In genomic region chr16:81752225-81752875, GRCh38 we compare ENCODE assay signal across 8 cellular contexts. TPM values are rescaled to one million over a fixed set of nuclear protein-coding genes. Genes with fewer than 3 reads are reported as not detected.
DNase-seq lines count a peak whose midpoint lies in the region; ATAC-seq and TF ChIP-seq lines count a peak whose summit lies in the region.

No MANE protein-coding gene starts in this region.

- POLR2A ChIA-PET in activated CD4-positive, alpha-beta T cell treated with anti-CD3 and anti-CD28 coated beads, Interleukin-2, amount 10 ng/mL, durations not matched to agents 7 days and 5 days (lab: Charles Lee): no interaction called here
- POLR2A ChIA-PET in Panc1 (lab: Charles Lee): no interaction called here
- POLR2A ChIA-PET in activated CD4-positive, alpha-beta T cell treated with anti-CD3 and anti-CD28 coated beads for 36 hours (lab: Charles Lee): no interaction called here

- DNase-seq in activated CD4-positive, alpha-beta T cell treated with anti-CD3 and anti-CD28 coated beads, Interleukin-2, amount 10 ng/mL, durations not matched to agents 7 days and 5 days: no peak
- no peak for DNase-seq in activated CD4-positive, alpha-beta T cell treated with anti-CD3 and anti-CD28 coated beads for 1 hour
- no peak for DNase-seq in Panc1 (ENCODE audit: low read depth, low spot score)
- DNase-seq in left ventricle myocardium superior: peak; percentile 68
- peak; percentile 70 to 79 for DNase-seq in tibial artery
- no peak for DNase-seq in HuH-7.5 (ENCODE audit: low spot score)
- DNase-seq in activated CD4-positive, alpha-beta T cell treated with anti-CD3 and anti-CD28 coated beads for 36 hours: no peak

- no peak overlapping the region for H3K27ac ChIP-seq in Panc1 (ENCODE audit: low read length)
- no peak overlapping the region for H3K27ac ChIP-seq in tibial artery

- no TSS peak for BruUV-seq in Panc1 (replicated peaks; lab: Mats Ljungman, UMichigan)

- H3K36me3 ChIP-seq in Panc1 (ENCODE audit: control insufficient read depth, insufficient read depth, low read length) (no peaks in the 10 kb centered on the region), tibial artery (no peaks in the 10 kb centered on the region)

- H3K27ac Mint-ChIP-seq in activated CD4-positive, alpha-beta T cell treated with anti-CD3 and anti-CD28 coated beads, Interleukin-2, amount 10 ng/mL, durations not matched to agents 7 days and 5 days: peak overlapping the region; percentile 2
- no peak overlapping the region for H3K27ac Mint-ChIP-seq in activated CD4-positive, alpha-beta T cell treated with anti-CD3 and anti-CD28 coated beads for 36 hours

- H3K27me3 Mint-ChIP-seq in activated CD4-positive, alpha-beta T cell treated with anti-CD3 and anti-CD28 coated beads, Interleukin-2, amount 10 ng/mL, durations not matched to agents 7 days and 5 days: peaks cover 7% of the 10 kb centered on the region
- H3K27me3 Mint-ChIP-seq in activated CD4-positive, alpha-beta T cell treated with anti-CD3 and anti-CD28 coated beads for 36 hours: peaks cover 3% of the 10 kb centered on the region

- peaks cover 25% of the 10 kb centered on the region for H3K4me1 Mint-ChIP-seq in activated CD4-positive, alpha-beta T cell treated with anti-CD3 and anti-CD28 coated beads, Interleukin-2, amount 10 ng/mL, durations not matched to agents 7 days and 5 days
- peaks cover 9% of the 10 kb centered on the region for H3K4me1 Mint-ChIP-seq in activated CD4-positive, alpha-beta T cell treated with anti-CD3 and anti-CD28 coated beads for 36 hours

- in situ Hi-C loops in Panc1 (cut with HindIII; ENCODE audit: low pct_unique_long_range_greater_than_20kb, low sequenced_read_pairs): no loop called here

- H3K9me3 Mint-ChIP-seq in activated CD4-positive, alpha-beta T cell treated with anti-CD3 and anti-CD28 coated beads, Interleukin-2, amount 10 ng/mL, durations not matched to agents 7 days and 5 days: no peaks in the 10 kb centered on the region
- no peaks in the 10 kb centered on the region for H3K9me3 Mint-ChIP-seq in activated CD4-positive, alpha-beta T cell treated with anti-CD3 and anti-CD28 coated beads for 36 hours (ENCODE audit: low read depth)

- no peak overlapping the region for H3K4me3 Mint-ChIP-seq in activated CD4-positive, alpha-beta T cell treated with anti-CD3 and anti-CD28 coated beads, Interleukin-2, amount 10 ng/mL, durations not matched to agents 7 days and 5 days
- H3K4me3 Mint-ChIP-seq in activated CD4-positive, alpha-beta T cell treated with anti-CD3 and anti-CD28 coated beads for 36 hours: no peak overlapping the region

- H3K27me3 ChIP-seq in Panc1 (ENCODE audit: control insufficient read depth, insufficient read depth, low read length): no peaks in the 10 kb centered on the region
- peaks cover 0 to 7% of the 10 kb centered on the region in 2 donors for H3K27me3 ChIP-seq in tibial artery

- TF ChIP-seq CTCF in Panc1 (IDR thresholded peaks at IDR 0.05) (no peak), tibial artery (IDR thresholded peaks at IDR 0.05) (no peak)

- H3K9me3 ChIP-seq in Panc1 (ENCODE audit: control insufficient read depth, insufficient read depth, low read depth, low read length): no peaks in the 10 kb centered on the region
- H3K9me3 ChIP-seq in tibial artery: no peaks in the 10 kb centered on the region

- CTCF ChIA-PET in activated CD4-positive, alpha-beta T cell treated with anti-CD3 and anti-CD28 coated beads, Interleukin-2, amount 10 ng/mL, durations not matched to agents 7 days and 5 days (lab: Charles Lee): interaction anchor here (0.7 to 1.4 kb wide), 5 partner anchors 8 to 22 kb away, joined by 3 to 5 read pairs (median 4); no protein-coding TSS in a partner anchor
- CTCF ChIA-PET in Panc1 (lab: Charles Lee): interaction anchor here (0.6 kb wide), 1 partner anchor 15 kb away, joined by 3 read pairs; no protein-coding TSS in a partner anchor
- CTCF ChIA-PET in activated CD4-positive, alpha-beta T cell treated with anti-CD3 and anti-CD28 coated beads for 36 hours (lab: Charles Lee): interaction anchor here (0.6 to 1.0 kb wide), 4 partner anchors 15 to 890 kb away, joined by 3 to 5 read pairs (median 3); no protein-coding TSS in a partner anchor

- H3K4me3 ChIP-seq in Panc1 (ENCODE audit: low read depth in 2 of 2, low read length in 2 of 2) (no peak overlapping the region), tibial artery (no peak overlapping the region)

- no peaks in the 10 kb centered on the region for H3K4me1 ChIP-seq in Panc1 (ENCODE audit: control insufficient read depth, insufficient read depth, low read length)
- H3K4me1 ChIP-seq in tibial artery: no peaks in the 10 kb centered on the region

- ATAC-seq in HG02973 (IDR thresholded peaks at IDR 0.05; ENCODE audit: unreplicated experiment) (peak; percentile 88), Panc1 (0 out of 2 replicates have a peak, but pooled peaks have one; percentile 40), left ventricle myocardium superior (peak; percentile 84)
- ATAC-seq in activated CD4-positive, alpha-beta T cell treated with anti-CD3 and anti-CD28 coated beads for 36 hours: no peak

- H3K36me3 Mint-ChIP-seq in activated CD4-positive, alpha-beta T cell treated with anti-CD3 and anti-CD28 coated beads, Interleukin-2, amount 10 ng/mL, durations not matched to agents 7 days and 5 days (ENCODE audit: low read depth): no peaks in the 10 kb centered on the region
- no peaks in the 10 kb centered on the region for H3K36me3 Mint-ChIP-seq in activated CD4-positive, alpha-beta T cell treated with anti-CD3 and anti-CD28 coated beads for 36 hours (ENCODE audit: low read depth)

- intact Hi-C loops in Panc1 (cut with micrococcal nuclease; ENCODE audit: unreplicated experiment): no loop called here
- intact Hi-C loops in left ventricle myocardium superior (cut with micrococcal nuclease): no loop called here
- intact Hi-C loops in tibial artery (cut with DNase I; ENCODE audit: low total_unique reads): no loop called here
- intact Hi-C loops in activated CD4-positive, alpha-beta T cell treated with anti-CD3 and anti-CD28 coated beads for 36 hours (cut with DNase I, micrococcal nuclease): no loop called here

RNA-seq across cellular contexts. Expression of gene PLCG2, which starts 26.7 kb away (rescaled TPM):
- 1 to 10 TPM; 2.6 to 3.1 TPM for total RNA-seq in activated CD4-positive, alpha-beta T cell treated with anti-CD3 and anti-CD28 coated beads, Interleukin-2, amount 10 ng/mL, durations not matched to agents 7 days and 5 days
- total RNA-seq in Panc1 (2021; ENCODE audit: unreplicated experiment) (10.8 TPM), left ventricle myocardium superior (5.2 TPM)
- polyA plus RNA-seq in Panc1 (2012; ENCODE audit: insufficient read length): 5.4 TPM
- 1 to 10 TPM; 7.0 to 7.6 TPM for total RNA-seq in activated CD4-positive, alpha-beta T cell treated with anti-CD3 and anti-CD28 coated beads for 36 hours

Comparison
In these comparisons a context has a peak if more than half of its experiments do, and no peak if none do; other contexts are left out.
1. DNase-seq: peak in left ventricle myocardium superior (single experiment) and tibial artery (2 of 2); none in activated CD4-positive, alpha-beta T cell treated with anti-CD3 and anti-CD28 coated beads, Interleukin-2, amount 10 ng/mL, durations not matched to agents 7 days and 5 days (single experiment), activated CD4-positive, alpha-beta T cell treated with anti-CD3 and anti-CD28 coated beads for 1 hour (single experiment), Panc1 (single experiment), HuH-7.5 (single experiment) and activated CD4-positive, alpha-beta T cell treated with anti-CD3 and anti-CD28 coated beads for 36 hours (single experiment).